In the genomic region with DNA sequence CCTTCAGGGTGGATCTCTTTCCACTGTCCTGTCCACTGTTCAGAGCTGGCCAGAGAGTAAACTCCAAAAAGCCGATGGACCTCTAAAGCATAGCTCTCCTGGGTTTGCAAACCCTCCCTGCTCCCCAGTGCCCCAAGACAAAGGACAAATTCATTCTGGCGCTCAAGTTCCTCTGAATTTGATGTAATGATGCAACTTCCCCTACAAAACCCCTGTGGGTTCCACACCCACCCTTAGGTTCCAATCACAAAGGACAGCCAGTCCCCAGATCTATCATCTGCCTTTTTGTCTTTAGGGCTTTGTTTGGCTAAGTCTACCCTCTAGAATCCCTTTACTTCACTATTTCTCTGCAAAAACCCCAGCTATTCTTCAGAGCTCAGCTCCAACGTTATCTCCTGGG, we compare ENCODE assay signal across 25 cellular contexts. TPM values are rescaled to one million over a fixed set of nuclear protein-coding genes. Genes with fewer than 3 reads are reported as not detected.
DNase-seq lines count a peak whose midpoint lies in the region; ATAC-seq and TF ChIP-seq lines count a peak whose summit lies in the region.
"Had no signal": no experiment of that assay in that cellular context is flagged by ENCODE, and none has a peak within 500 bp of the region (broad histone marks: within the 10 kb centered on the region; RNA-seq: fewer than 3 reads in every experiment).

No MANE protein-coding gene starts in this region.

- DNase-seq in activated T-cell treated with anti-CD3 and anti-CD28 coated beads, Interleukin-2, amount 50 U/mL, for 72 hours, result no peak
- no peak for DNase-seq in activated T-cell treated with anti-CD3 and anti-CD28 coated beads, Interleukin-2, amount 50 U/mL, for 4 hours
- peak; percentile 74 for DNase-seq in NB4 (ENCODE audit: low read depth)
- DNase-seq in activated CD8-positive, alpha-beta T cell treated with anti-CD3 and anti-CD28 coated beads for 36 hours, result peak; percentile 16
- no peak for DNase-seq in stimulated activated naive B cell treated with anti-CD40 and anti-IgM and Interleukin-4, amounts not matched to agents 10 μg/mL and 1 μg/mL and 100 μg/mL, for 72 hours
- no peak for DNase-seq in T-helper 17 cell
- DNase-seq: activated CD4-positive, alpha-beta T cell treated with anti-CD3 and anti-CD28 coated beads, Interleukin-2, amount 10 ng/mL, durations not matched to agents 24 days and 14 days; activated CD8-positive, alpha-beta memory T cell treated with anti-CD3 and anti-CD28 coated beads, Interleukin-2, amount 50 U/mL, for 4 hours; activated naive CD8-positive, alpha-beta T cell treated with anti-CD3 and anti-CD28 coated beads, Interleukin-2, amount 50 U/mL, for 24 hours; effector memory CD8-positive, alpha-beta T cell; foreskin melanocyte; GF-D8; left colon; NCI-H1105 treated with DMSO at 0.1 percent for 48 hours; NCI-H2029 treated with DMSO at 0.1 percent for 48 hours; NCI-H345; NCI-H748 treated with DMSO at 0.1 percent for 48 hours; nucleus accumbens; Right ventricle myocardium superior had no signal

- no peak overlapping the region for H3K4me3 ChIP-seq in NB4 (ENCODE audit: low read depth, low read length)

- no peaks in the 10 kb centered on the region for H3K9me3 Mint-ChIP-seq in activated T-cell treated with anti-CD3 and anti-CD28 coated beads, Interleukin-2, amount 50 U/mL, for 72 hours
- H3K9me3 Mint-ChIP-seq in activated T-cell treated with anti-CD3 and anti-CD28 coated beads, Interleukin-2, amount 50 U/mL, for 4 hours, result no peaks in the 10 kb centered on the region
- H3K9me3 Mint-ChIP-seq in activated CD8-positive, alpha-beta T cell treated with anti-CD3 and anti-CD28 coated beads for 36 hours, result no peaks in the 10 kb centered on the region
- no peaks in the 10 kb centered on the region for H3K9me3 Mint-ChIP-seq in stimulated activated naive B cell treated with anti-CD40 and anti-IgM and Interleukin-4, amounts not matched to agents 10 μg/mL and 1 μg/mL and 100 μg/mL, for 72 hours
- H3K9me3 Mint-ChIP-seq: activated CD4-positive, alpha-beta T cell treated with anti-CD3 and anti-CD28 coated beads, Interleukin-2, amount 10 ng/mL, durations not matched to agents 24 days and 14 days; activated naive CD8-positive, alpha-beta T cell treated with anti-CD3 and anti-CD28 coated beads, Interleukin-2, amount 50 U/mL, for 24 hours; activated T-helper 2 cell treated with anti-CD3 and anti-CD28 coated beads, Interferon-gamma antibody, Interleukin-2, Interleukin-4, amounts not matched to agents 10 μg/mL and 5 μg/mL and 100 μg/mL, durations not matched to agents 14 hours and 24 hours and 36 hours; effector memory CD8-positive, alpha-beta T cell; memory B cell had no signal

- H3K27me3 Mint-ChIP-seq in activated T-cell treated with anti-CD3 and anti-CD28 coated beads, Interleukin-2, amount 50 U/mL, for 72 hours (ENCODE audit: low read depth), result no peaks in the 10 kb centered on the region
- no peaks in the 10 kb centered on the region for H3K27me3 Mint-ChIP-seq in activated T-cell treated with anti-CD3 and anti-CD28 coated beads, Interleukin-2, amount 50 U/mL, for 4 hours (ENCODE audit: low read depth)
- H3K27me3 Mint-ChIP-seq in activated CD8-positive, alpha-beta T cell treated with anti-CD3 and anti-CD28 coated beads for 36 hours, result no peaks in the 10 kb centered on the region
- peaks cover 0 to 4% of the 10 kb centered on the region in 2 donors for H3K27me3 Mint-ChIP-seq in stimulated activated naive B cell treated with anti-CD40 and anti-IgM and Interleukin-4, amounts not matched to agents 10 μg/mL and 1 μg/mL and 100 μg/mL, for 72 hours
- H3K27me3 Mint-ChIP-seq in T-helper 17 cell, result peaks cover 16% of the 10 kb centered on the region
- H3K27me3 Mint-ChIP-seq: activated CD4-positive, alpha-beta T cell treated with anti-CD3 and anti-CD28 coated beads, Interleukin-2, amount 10 ng/mL, durations not matched to agents 24 days and 14 days; activated naive CD8-positive, alpha-beta T cell treated with anti-CD3 and anti-CD28 coated beads, Interleukin-2, amount 50 U/mL, for 24 hours; brain; effector memory CD8-positive, alpha-beta T cell; memory B cell had no signal

- H3K9me3 ChIP-seq in T-helper 17 cell (ENCODE audit: control insufficient read depth, low read length, poor library complexity, severe bottlenecking), result no peaks in the 10 kb centered on the region

- peak overlapping the region; percentile 53 to 68 for H3K4me3 Mint-ChIP-seq in activated T-cell treated with anti-CD3 and anti-CD28 coated beads, Interleukin-2, amount 50 U/mL, for 72 hours
- H3K4me3 Mint-ChIP-seq in activated T-cell treated with anti-CD3 and anti-CD28 coated beads, Interleukin-2, amount 50 U/mL, for 4 hours, result no peak overlapping the region
- H3K4me3 Mint-ChIP-seq in activated CD8-positive, alpha-beta T cell treated with anti-CD3 and anti-CD28 coated beads for 36 hours, result no peak overlapping the region
- no peak overlapping the region for H3K4me3 Mint-ChIP-seq in stimulated activated naive B cell treated with anti-CD40 and anti-IgM and Interleukin-4, amounts not matched to agents 10 μg/mL and 1 μg/mL and 100 μg/mL, for 72 hours
- H3K4me3 Mint-ChIP-seq in T-helper 17 cell, result no peak overlapping the region
- H3K4me3 Mint-ChIP-seq: activated CD4-positive, alpha-beta T cell treated with anti-CD3 and anti-CD28 coated beads, Interleukin-2, amount 10 ng/mL, durations not matched to agents 24 days and 14 days; activated naive CD8-positive, alpha-beta T cell treated with anti-CD3 and anti-CD28 coated beads, Interleukin-2, amount 50 U/mL, for 24 hours; brain; effector memory CD8-positive, alpha-beta T cell; memory B cell had no signal

- intact Hi-C loops in activated CD8-positive, alpha-beta T cell treated with anti-CD3 and anti-CD28 coated beads for 36 hours (cut with micrococcal nuclease), result no loop called here

- no peak for TF ChIP-seq CTCF in NB4 (IDR thresholded peaks at IDR 0.05; ENCODE audit: low read depth, low read length)
- no peak for TF ChIP-seq CTCF in activated CD8-positive, alpha-beta T cell treated with anti-CD3 and anti-CD28 coated beads for 36 hours (IDR thresholded peaks at IDR 0.05)

- TF ChIP-seq POLR2A in NB4 (IDR thresholded peaks at IDR 0.05; ENCODE audit: extremely low read depth, insufficient read length), result no peak

- CTCF ChIA-PET in activated CD8-positive, alpha-beta T cell treated with anti-CD3 and anti-CD28 coated beads for 36 hours (lab: Charles Lee), result interaction anchor here (1.6 kb wide), 1 partner anchor 48 kb away, joined by 6 read pairs; no protein-coding TSS in a partner anchor

- POLR2A ChIA-PET in activated CD8-positive, alpha-beta T cell treated with anti-CD3 and anti-CD28 coated beads for 36 hours (lab: Charles Lee), result interaction anchor here (1.0 kb wide), 1 partner anchor 25 kb away, joined by 3 read pairs; no protein-coding TSS in a partner anchor

- H3K36me3 Mint-ChIP-seq in activated T-cell treated with anti-CD3 and anti-CD28 coated beads, Interleukin-2, amount 50 U/mL, for 72 hours (ENCODE audit: insufficient read depth in 2 of 2), result no peaks in the 10 kb centered on the region
- no peaks in the 10 kb centered on the region for H3K36me3 Mint-ChIP-seq in activated T-cell treated with anti-CD3 and anti-CD28 coated beads, Interleukin-2, amount 50 U/mL, for 4 hours (ENCODE audit: insufficient read depth)
- H3K36me3 Mint-ChIP-seq in activated CD8-positive, alpha-beta T cell treated with anti-CD3 and anti-CD28 coated beads for 36 hours (ENCODE audit: low read depth), result no peaks in the 10 kb centered on the region
- H3K36me3 Mint-ChIP-seq in stimulated activated naive B cell treated with anti-CD40 and anti-IgM and Interleukin-4, amounts not matched to agents 10 μg/mL and 1 μg/mL and 100 μg/mL, for 72 hours, result no peaks in the 10 kb centered on the region
- no peaks in the 10 kb centered on the region for H3K36me3 Mint-ChIP-seq in T-helper 17 cell (ENCODE audit: low read depth)
- H3K36me3 Mint-ChIP-seq: memory B cell had no signal

- peak overlapping the region; percentile 16 for H3K27ac Mint-ChIP-seq in activated T-cell treated with anti-CD3 and anti-CD28 coated beads, Interleukin-2, amount 50 U/mL, for 72 hours
- H3K27ac Mint-ChIP-seq in activated CD8-positive, alpha-beta T cell treated with anti-CD3 and anti-CD28 coated beads for 36 hours, result peak overlapping the region; percentile 47
- H3K27ac Mint-ChIP-seq in stimulated activated naive B cell treated with anti-CD40 and anti-IgM and Interleukin-4, amounts not matched to agents 10 μg/mL and 1 μg/mL and 100 μg/mL, for 72 hours, result no peak overlapping the region
- H3K27ac Mint-ChIP-seq in T-helper 17 cell, result no peak overlapping the region
- H3K27ac Mint-ChIP-seq: activated CD4-positive, alpha-beta T cell treated with anti-CD3 and anti-CD28 coated beads, Interleukin-2, amount 10 ng/mL, durations not matched to agents 24 days and 14 days; activated naive CD8-positive, alpha-beta T cell treated with anti-CD3 and anti-CD28 coated beads, Interleukin-2, amount 50 U/mL, for 24 hours; activated T-helper 2 cell treated with anti-CD3 and anti-CD28 coated beads, Interferon-gamma antibody, Interleukin-2, Interleukin-4, amounts not matched to agents 10 μg/mL and 5 μg/mL and 100 μg/mL, durations not matched to agents 14 hours and 24 hours and 36 hours; brain; memory B cell had no signal

- H3K4me1 Mint-ChIP-seq in activated T-cell treated with anti-CD3 and anti-CD28 coated beads, Interleukin-2, amount 50 U/mL, for 72 hours (ENCODE audit: low read depth), result peaks cover 50% of the 10 kb centered on the region
- no peaks in the 10 kb centered on the region for H3K4me1 Mint-ChIP-seq in activated T-cell treated with anti-CD3 and anti-CD28 coated beads, Interleukin-2, amount 50 U/mL, for 4 hours (ENCODE audit: low read depth)
- peaks cover 17% of the 10 kb centered on the region for H3K4me1 Mint-ChIP-seq in activated CD8-positive, alpha-beta T cell treated with anti-CD3 and anti-CD28 coated beads for 36 hours (ENCODE audit: low read depth)
- peaks cover 6 to 11% of the 10 kb centered on the region in 2 donors for H3K4me1 Mint-ChIP-seq in stimulated activated naive B cell treated with anti-CD40 and anti-IgM and Interleukin-4, amounts not matched to agents 10 μg/mL and 1 μg/mL and 100 μg/mL, for 72 hours
- H3K4me1 Mint-ChIP-seq in T-helper 17 cell, result peaks cover under 1% of the 10 kb centered on the region
- H3K4me1 Mint-ChIP-seq: memory B cell had no signal

- peak; percentile 25 to 26 for ATAC-seq in activated T-cell treated with anti-CD3 and anti-CD28 coated beads, Interleukin-2, amount 50 U/mL, for 72 hours (replicated peaks in 1 of 2)
- no peak for ATAC-seq in activated T-cell treated with anti-CD3 and anti-CD28 coated beads, Interleukin-2, amount 50 U/mL, for 4 hours
- peak; percentile 48 for ATAC-seq in activated CD8-positive, alpha-beta T cell treated with anti-CD3 and anti-CD28 coated beads for 36 hours
- ATAC-seq in stimulated activated naive B cell treated with anti-CD40 and anti-IgM and Interleukin-4, amounts not matched to agents 10 μg/mL and 1 μg/mL and 100 μg/mL, for 72 hours (replicated peaks), result peak; percentile 28 to 33
- ATAC-seq in T-helper 17 cell (no peak), HG03159 (IDR thresholded peaks at IDR 0.05; ENCODE audit: unreplicated experiment) (no peak), GM19351 (IDR thresholded peaks at IDR 0.05; ENCODE audit: unreplicated experiment) (no peak)
- ATAC-seq: activated naive CD8-positive, alpha-beta T cell treated with anti-CD3 and anti-CD28 coated beads, Interleukin-2, amount 50 U/mL, for 24 hours; effector memory CD8-positive, alpha-beta T cell; esophagus mucosa; left colon had no signal

RNA-seq across cellular contexts. Expression of a gene that starts 57.4 kb away (rescaled TPM):
- 10 to 100 TPM; 30.3 to 32.4 TPM for total RNA-seq in activated T-cell treated with anti-CD3 and anti-CD28 coated beads, Interleukin-2, amount 50 U/mL, for 72 hours
- total RNA-seq in activated T-cell treated with anti-CD3 and anti-CD28 coated beads, Interleukin-2, amount 50 U/mL, for 4 hours, result 10 to 100 TPM; 36.7 to 38.1 (median 37.7) TPM
- total RNA-seq in activated CD8-positive, alpha-beta T cell treated with anti-CD3 and anti-CD28 coated beads for 36 hours, result 10 to 100 TPM; 27.1 to 27.2 TPM
- 10 to 100 TPM; 23.5 to 26.4 TPM for total RNA-seq in T-helper 17 cell

Comparison
In these comparisons a context has a peak if more than half of its experiments do, and no peak if none do; other contexts are left out.
1. ATAC-seq: peak in activated T-cell treated with anti-CD3 and anti-CD28 coated beads, Interleukin-2, amount 50 U/mL, for 72 hours (2 of 2), activated CD8-positive, alpha-beta T cell treated with anti-CD3 and anti-CD28 coated beads for 36 hours (single experiment) and stimulated activated naive B cell treated with anti-CD40 and anti-IgM and Interleukin-4, amounts not matched to agents 10 μg/mL and 1 μg/mL and 100 μg/mL, for 72 hours (2 of 2); none in activated T-cell treated with anti-CD3 and anti-CD28 coated beads, Interleukin-2, amount 50 U/mL, for 4 hours (0 of 2), T-helper 17 cell (single experiment), HG03159 (single experiment) and GM19351 (single experiment).
2. H3K4me3 Mint-ChIP-seq: peak in activated T-cell treated with anti-CD3 and anti-CD28 coated beads, Interleukin-2, amount 50 U/mL, for 72 hours (2 of 2); none in activated T-cell treated with anti-CD3 and anti-CD28 coated beads, Interleukin-2, amount 50 U/mL, for 4 hours (single experiment), activated CD8-positive, alpha-beta T cell treated with anti-CD3 and anti-CD28 coated beads for 36 hours (single experiment), stimulated activated naive B cell treated with anti-CD40 and anti-IgM and Interleukin-4, amounts not matched to agents 10 μg/mL and 1 μg/mL and 100 μg/mL, for 72 hours (0 of 2) and T-helper 17 cell (single experiment).
3. DNase-seq: peak in NB4 (single experiment) and activated CD8-positive, alpha-beta T cell treated with anti-CD3 and anti-CD28 coated beads for 36 hours (single experiment); none in activated T-cell treated with anti-CD3 and anti-CD28 coated beads, Interleukin-2, amount 50 U/mL, for 72 hours (0 of 2), activated T-cell treated with anti-CD3 and anti-CD28 coated beads, Interleukin-2, amount 50 U/mL, for 4 hours (single experiment), stimulated activated naive B cell treated with anti-CD40 and anti-IgM and Interleukin-4, amounts not matched to agents 10 μg/mL and 1 μg/mL and 100 μg/mL, for 72 hours (single experiment) and T-helper 17 cell (0 of 3).
4. H3K27ac Mint-ChIP-seq: peak in activated T-cell treated with anti-CD3 and anti-CD28 coated beads, Interleukin-2, amount 50 U/mL, for 72 hours (single experiment) and activated CD8-positive, alpha-beta T cell treated with anti-CD3 and anti-CD28 coated beads for 36 hours (single experiment); none in stimulated activated naive B cell treated with anti-CD40 and anti-IgM and Interleukin-4, amounts not matched to agents 10 μg/mL and 1 μg/mL and 100 μg/mL, for 72 hours (single experiment) and T-helper 17 cell (single experiment).